Comparison of ENCODE assay signal across 8 cellular contexts in the genomic region with DNA sequence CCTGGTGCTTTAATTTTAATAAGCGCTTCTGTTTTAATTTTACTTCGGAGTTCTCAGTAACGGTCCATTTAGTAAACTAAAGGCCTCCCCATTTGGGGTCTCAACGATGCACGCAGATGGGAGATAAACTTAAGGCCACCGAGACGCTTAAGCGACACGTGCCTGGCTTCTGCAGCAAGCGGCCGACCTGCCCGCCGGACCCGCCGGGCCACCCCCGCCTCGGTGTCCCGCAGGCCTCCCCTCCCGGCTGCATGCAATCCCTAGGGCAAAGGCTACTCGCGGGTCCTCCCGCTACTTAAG. TPM values are rescaled to one million over a fixed set of nuclear protein-coding genes. Genes with fewer than 3 reads are reported as not detected.
A peak's percentile ranks its signal among the peaks of the same experiment; 100 is the strongest.
DNase-seq lines count a peak whose midpoint lies in the region; ATAC-seq, FAIRE-seq and TF ChIP-seq lines count a peak whose summit lies in the region.

No MANE protein-coding gene starts in this region.

- intact Hi-C loops in Right ventricle myocardium superior (cut with DNase I) (no loop called here), Panc1 (cut with micrococcal nuclease; ENCODE audit: unreplicated experiment) (no loop called here)

- H3K36me3 ChIP-seq in right atrium auricular region (no peaks in the 10 kb centered on the region), Panc1 (ENCODE audit: control insufficient read depth, insufficient read depth, low read length) (peaks cover 3% of the 10 kb centered on the region; the same call in 1 of the 2 replicates)

- DNase-seq in right atrium auricular region (ENCODE audit: low spot score), result peak; percentile 59
- DNase-seq in Right ventricle myocardium superior, result no peak
- no peak for DNase-seq in Panc1 (ENCODE audit: low read depth, low spot score)
- no peak for DNase-seq in fibroblast of mammary gland (ENCODE audit: low read depth)
- no peak for DNase-seq in skeletal muscle cell (ENCODE audit: low read depth)
- DNase-seq in central memory CD4-positive, alpha-beta T cell, result no peak
- DNase-seq in NOMO-1 treated with DMSO at 0.1 percent for 48 hours (lab: John Stamatoyannopoulos, UW; ENCODE audit: unreplicated experiment), result no peak
- DNase-seq in RCC 7860 (ENCODE audit: low spot score), result no peak

- BruUV-seq in Panc1 (replicated peaks; lab: Mats Ljungman, UMichigan), result no TSS peak

- peak overlapping the region; percentile 65 to 83 for H3K4me3 ChIP-seq in right atrium auricular region
- H3K4me3 ChIP-seq in Panc1 (ENCODE audit: low read depth in 2 of 2, low read length in 2 of 2), result peak overlapping the region; percentile 76 to 79
- H3K4me3 ChIP-seq in fibroblast of mammary gland (ENCODE audit: control insufficient read depth, low read depth, low read length), result peak overlapping the region; percentile 63
- H3K4me3 ChIP-seq in skeletal muscle cell (ENCODE audit: low read depth, low read length), result peak overlapping the region; percentile 84

- POLR2A ChIA-PET in Panc1 (lab: Charles Lee), result no interaction called here

- H3K27me3 ChIP-seq in right atrium auricular region (no peaks in the 10 kb centered on the region), Panc1 (ENCODE audit: control insufficient read depth, insufficient read depth, low read length) (no peaks in the 10 kb centered on the region)

- no peak for ATAC-seq in Right ventricle myocardium superior (ENCODE audit: poor library complexity)
- no peak; the same call in 1 of the 2 replicates for ATAC-seq in Panc1

- H3K4me1 ChIP-seq in right atrium auricular region (peaks cover 0 to 4% of the 10 kb centered on the region in 2 donors), Panc1 (ENCODE audit: control insufficient read depth, insufficient read depth, low read length) (peaks cover 4% of the 10 kb centered on the region; the same call in 1 of the 2 replicates)

- no peak for TF ChIP-seq CTCF in right atrium auricular region (IDR thresholded peaks at IDR 0.05)
- no peak for TF ChIP-seq CTCF in Panc1 (IDR thresholded peaks at IDR 0.05)
- TF ChIP-seq CTCF in fibroblast of mammary gland (conservative IDR thresholded peaks at IDR 0.05; ENCODE audit: control insufficient read depth, insufficient read depth, low read depth, low read length), result no peak

- FAIRE-seq in RCC 7860 (lab: Jason Lieb, UNC), result no peak

- H3K27ac ChIP-seq in right atrium auricular region (peak overlapping the region; percentile 75 to 83), Panc1 (ENCODE audit: low read length) (peak overlapping the region; percentile 73)

- CTCF ChIA-PET in Panc1 (lab: Charles Lee), result no interaction called here

- in situ Hi-C loops in Panc1 (cut with HindIII; ENCODE audit: low pct_unique_long_range_greater_than_20kb, low sequenced_read_pairs), result no loop called here

- no peaks in the 10 kb centered on the region for H3K9me3 ChIP-seq in right atrium auricular region
- no peaks in the 10 kb centered on the region for H3K9me3 ChIP-seq in Panc1 (ENCODE audit: control insufficient read depth, insufficient read depth, low read depth, low read length)

RNA-seq across cellular contexts. Expression of a gene that starts 0.6 kb away (rescaled TPM):
- total RNA-seq in right atrium auricular region, result 10 to 100 TPM; 12.3 to 16.9 TPM
- 43.6 TPM for total RNA-seq in Right ventricle myocardium superior
- 36.6 TPM for total RNA-seq in Panc1 (2021; ENCODE audit: unreplicated experiment)
- 21.8 TPM for polyA plus RNA-seq in Panc1 (2012; ENCODE audit: insufficient read length)

RNA-seq across cellular contexts. Expression of a gene that starts 18.6 kb away (rescaled TPM):
- total RNA-seq in right atrium auricular region (1 to 10 TPM in 1 of 2 donors, not detected in 1; 1.5 TPM), Right ventricle myocardium superior (0.38 TPM), Panc1 (2021; ENCODE audit: unreplicated experiment) (1.2 TPM)
- polyA plus RNA-seq in Panc1 (2012; ENCODE audit: insufficient read length), result 0.84 TPM

RNA-seq across cellular contexts. Expression of a gene that starts 60.0 kb away (rescaled TPM):
- 10 to 100 TPM; 20.5 to 25.6 TPM for total RNA-seq in right atrium auricular region
- 20.5 TPM for total RNA-seq in Right ventricle myocardium superior
- total RNA-seq in Panc1 (2021; ENCODE audit: unreplicated experiment), result 28.4 TPM
- polyA plus RNA-seq in Panc1 (2012; ENCODE audit: insufficient read length), result 14.1 TPM
